In the genomic region with DNA sequence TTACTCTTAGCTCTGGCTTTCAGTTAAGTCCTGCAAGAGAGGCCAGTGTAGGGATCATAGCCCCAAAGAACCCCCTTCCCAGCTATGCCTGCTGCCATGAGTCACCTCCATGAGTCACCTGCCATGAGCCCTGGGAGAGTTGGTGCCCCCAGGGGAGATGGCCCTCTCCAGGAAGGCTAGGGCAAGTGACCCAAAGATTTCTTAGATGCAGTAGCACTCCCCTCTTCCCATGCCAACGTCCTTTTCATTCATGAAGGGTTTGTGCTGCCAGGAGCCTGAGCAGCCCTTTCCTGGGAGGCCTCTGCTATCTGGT, we compare ENCODE assay signal across 1 cellular context.
TF ChIP-seq lines count a peak whose summit lies in the region.

No MANE protein-coding gene starts in this region.

TF ChIP-seq in SK-N-SH, 30 proteins besides CTCF, POLR2A, EP300 and RAD21 (continued from another document):
- TF ChIP-seq, protein P1, sequence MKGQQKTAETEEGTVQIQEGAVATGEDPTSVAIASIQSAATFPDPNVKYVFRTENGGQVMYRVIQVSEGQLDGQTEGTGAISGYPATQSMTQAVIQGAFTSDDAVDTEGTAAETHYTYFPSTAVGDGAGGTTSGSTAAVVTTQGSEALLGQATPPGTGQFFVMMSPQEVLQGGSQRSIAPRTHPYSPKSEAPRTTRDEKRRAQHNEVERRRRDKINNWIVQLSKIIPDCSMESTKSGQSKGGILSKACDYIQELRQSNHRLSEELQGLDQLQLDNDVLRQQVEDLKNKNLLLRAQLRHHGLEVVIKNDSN (IDR thresholded peaks at IDR 0.05; ENCODE audit: borderline replicate concordance, low read depth): no peak
- peak; percentile 92 for TF ChIP-seq FOSL2 (IDR thresholded peaks at IDR 0.05; ENCODE audit: borderline replicate concordance, low read depth)
- no peak for TF ChIP-seq POLR2AphosphoS5 (IDR thresholded peaks at IDR 0.05; ENCODE audit: low read depth, low read length)
- TF ChIP-seq MEF2A (IDR thresholded peaks at IDR 0.05; ENCODE audit: borderline replicate concordance, low read depth): no peak
- TF ChIP-seq ELF1 (IDR thresholded peaks at IDR 0.05): no peak
- no peak for TF ChIP-seq MXI1 (IDR thresholded peaks at IDR 0.05; ENCODE audit: low read depth, low read length)
- no peak for TF ChIP-seq NFIC (IDR thresholded peaks at IDR 0.05; ENCODE audit: borderline replicate concordance)
- TF ChIP-seq RXRA (IDR thresholded peaks at IDR 0.05; ENCODE audit: borderline replicate concordance, low read depth): 0 out of 2 replicates have a peak, but pooled peaks have one; percentile 8
- no peak for TF ChIP-seq RFX5 (IDR thresholded peaks at IDR 0.05; ENCODE audit: low read length)
- peak; percentile 58 for TF ChIP-seq TCF12 (IDR thresholded peaks at IDR 0.05)
- no peak for TF ChIP-seq USF2 (IDR thresholded peaks at IDR 0.05; ENCODE audit: borderline replicate concordance, low read depth, low read length)
- no peak for TF ChIP-seq GABPA (IDR thresholded peaks at IDR 0.05; ENCODE audit: low read depth)
- TF ChIP-seq NRF1 (IDR thresholded peaks at IDR 0.05; ENCODE audit: low read depth, low read length): no peak
- no peak for TF ChIP-seq MAX (IDR thresholded peaks at IDR 0.05; ENCODE audit: low read depth)
- TF ChIP-seq RCOR1 (IDR thresholded peaks at IDR 0.05; ENCODE audit: low read length): no peak
- no peak for TF ChIP-seq TEAD4 (IDR thresholded peaks at IDR 0.05; ENCODE audit: borderline replicate concordance, insufficient read depth)
- no peak for TF ChIP-seq TAF1 (IDR thresholded peaks at IDR 0.05; ENCODE audit: borderline replicate concordance, low read depth, low read length)
- TF ChIP-seq SIN3A (IDR thresholded peaks at IDR 0.05; ENCODE audit: borderline replicate concordance, low read depth, low read length): no peak
- TF ChIP-seq SMC3 (IDR thresholded peaks at IDR 0.05; ENCODE audit: low read depth, low read length): no peak
